Comparison of ENCODE assay signal across 8 cellular contexts in genomic region chrY:21596287-21596686, GRCh38.
A peak's percentile ranks its signal among the peaks of the same experiment; 100 is the strongest.
DNase-seq lines count a peak whose midpoint lies in the region; ATAC-seq and TF ChIP-seq lines count a peak whose summit lies in the region.
"Not testable (repeated sequence)": the region's sequence is repeated elsewhere in the genome, so short reads cannot be mapped to it uniquely, and the experiment has no call there.

No MANE protein-coding gene starts in this region.

- H3K36me3 Mint-ChIP-seq in activated CD4-positive, alpha-beta T cell treated with anti-CD3 and anti-CD28 coated beads for 36 hours (ENCODE audit: low read depth); activated naive CD4-positive, alpha-beta T cell treated with anti-CD3 and anti-CD28 coated beads for 36 hours (ENCODE audit: low read depth): not testable (repeated sequence)

- not testable (repeated sequence) for H3K9ac ChIP-seq in OCI-LY1 (ENCODE audit: low read length)

- TF ChIP-seq CTCF in OCI-LY1 (IDR thresholded peaks at IDR 0.05; ENCODE audit: low read length); testis (IDR thresholded peaks at IDR 0.05): not testable (repeated sequence)

- not testable (repeated sequence) for H3K9me2 ChIP-seq in OCI-LY1 (ENCODE audit: low read depth, low read length)

- not testable (repeated sequence) for H3K27ac Mint-ChIP-seq in activated CD4-positive, alpha-beta T cell treated with anti-CD3 and anti-CD28 coated beads for 36 hours; activated naive CD4-positive, alpha-beta T cell treated with anti-CD3 and anti-CD28 coated beads for 36 hours

- not testable (repeated sequence) for H3K27me3 ChIP-seq in OCI-LY1 (ENCODE audit: insufficient read depth, low read length); testis

- H3K4me2 ChIP-seq in OCI-LY1 (ENCODE audit: low read length): peak overlapping the region; percentile 29; the same call in 1 of the 2 replicates

- intact Hi-C loops in activated CD4-positive, alpha-beta T cell treated with anti-CD3 and anti-CD28 coated beads for 36 hours (cut with DNase I, micrococcal nuclease); activated naive CD4-positive, alpha-beta T cell treated with anti-CD3 and anti-CD28 coated beads for 36 hours (cut with micrococcal nuclease); testis (cut with DNase I; ENCODE audit: low total_unique reads): not testable (repeated sequence)

- H3K79me2 ChIP-seq in OCI-LY1 (ENCODE audit: insufficient read depth, low read length): not testable (repeated sequence)

- ATAC-seq in GM18498 (IDR thresholded peaks at IDR 0.05; ENCODE audit: unreplicated experiment) (peak; percentile 50), GM18868 (IDR thresholded peaks at IDR 0.05; ENCODE audit: unreplicated experiment) (peak; percentile 81), HG03039 (IDR thresholded peaks at IDR 0.05; ENCODE audit: unreplicated experiment) (peak; percentile 56)
- not testable (repeated sequence) for ATAC-seq in activated CD4-positive, alpha-beta T cell treated with anti-CD3 and anti-CD28 coated beads for 36 hours; stimulated activated naive CD8-positive, alpha-beta T cell treated with anti-CD3 and anti-CD28 coated beads, Interleukin-15, Interleukin-2, amounts not matched to agents 100 U/mL and 50 U/mL, for 24 hours

- TF ChIP-seq POLR2A in testis (IDR thresholded peaks at IDR 0.05): not testable (repeated sequence)

- H3K4me3 ChIP-seq in OCI-LY1 (ENCODE audit: low read depth, low read length, poor library complexity, severe bottlenecking): peak overlapping the region; percentile 38
- not testable (repeated sequence) for H3K4me3 ChIP-seq in testis

- H3K4me3 Mint-ChIP-seq in activated CD4-positive, alpha-beta T cell treated with anti-CD3 and anti-CD28 coated beads for 36 hours; activated naive CD4-positive, alpha-beta T cell treated with anti-CD3 and anti-CD28 coated beads for 36 hours: not testable (repeated sequence)

- not testable (repeated sequence) for H3K36me3 ChIP-seq in OCI-LY1 (ENCODE audit: insufficient read depth, low read length); testis (ENCODE audit: low read depth, missing control alignments)

- H2AFZ ChIP-seq in OCI-LY1 (ENCODE audit: low read length): not testable (repeated sequence)

- H3F3A ChIP-seq in OCI-LY1 (ENCODE audit: insufficient read depth, low read length): not testable (repeated sequence)

- not testable (repeated sequence) for H4K20me1 ChIP-seq in OCI-LY1 (ENCODE audit: insufficient read depth, low read length)

- DNase-seq in activated CD4-positive, alpha-beta T cell treated with anti-CD3 and anti-CD28 coated beads for 36 hours: peak; percentile 16
- peak; percentile 4 for DNase-seq in activated naive CD4-positive, alpha-beta T cell treated with anti-CD3 and anti-CD28 coated beads for 36 hours
- DNase-seq in stimulated activated naive CD8-positive, alpha-beta T cell treated with anti-CD3 and anti-CD28 coated beads, Interleukin-15, Interleukin-2, amounts not matched to agents 100 U/mL and 50 U/mL, for 24 hours: peak; percentile 3
- peak; percentile 14 for DNase-seq in testis

- CTCF ChIA-PET in activated CD4-positive, alpha-beta T cell treated with anti-CD3 and anti-CD28 coated beads for 36 hours (lab: Charles Lee): interaction anchor here (0.6 kb wide), 1 partner anchor 273 kb away, joined by 3 read pairs; no protein-coding TSS in a partner anchor
- CTCF ChIA-PET in activated naive CD4-positive, alpha-beta T cell treated with anti-CD3 and anti-CD28 coated beads for 36 hours (lab: Charles Lee): not testable (repeated sequence)

- POLR2A ChIA-PET in activated CD4-positive, alpha-beta T cell treated with anti-CD3 and anti-CD28 coated beads for 36 hours (lab: Charles Lee): not testable (repeated sequence)

- H3K9me3 Mint-ChIP-seq in activated CD4-positive, alpha-beta T cell treated with anti-CD3 and anti-CD28 coated beads for 36 hours (ENCODE audit: low read depth); activated naive CD4-positive, alpha-beta T cell treated with anti-CD3 and anti-CD28 coated beads for 36 hours: not testable (repeated sequence)

- not testable (repeated sequence) for H3K27ac ChIP-seq in OCI-LY1 (ENCODE audit: low read depth, low read length, poor library complexity, severe bottlenecking); testis

- not testable (repeated sequence) for H3K9me3 ChIP-seq in OCI-LY1 (ENCODE audit: low read length); testis

- H3K27me3 Mint-ChIP-seq in activated CD4-positive, alpha-beta T cell treated with anti-CD3 and anti-CD28 coated beads for 36 hours; activated naive CD4-positive, alpha-beta T cell treated with anti-CD3 and anti-CD28 coated beads for 36 hours (ENCODE audit: low read depth): not testable (repeated sequence)

- H3K4me1 ChIP-seq in OCI-LY1 (ENCODE audit: insufficient read depth, low read length, severe bottlenecking): peaks cover 18% of the 10 kb centered on the region
- not testable (repeated sequence) for H3K4me1 ChIP-seq in testis

- 76% methylated on average over 12 of the region's 16 CpGs; no CpG with 5 or more reads in 1 of the 2 donors for WGBS in testis, 2 donors

- H3K4me1 Mint-ChIP-seq in activated CD4-positive, alpha-beta T cell treated with anti-CD3 and anti-CD28 coated beads for 36 hours; activated naive CD4-positive, alpha-beta T cell treated with anti-CD3 and anti-CD28 coated beads for 36 hours (ENCODE audit: low read depth): not testable (repeated sequence)
